ENCODE assay signal across 8 cellular contexts in the genomic region with DNA sequence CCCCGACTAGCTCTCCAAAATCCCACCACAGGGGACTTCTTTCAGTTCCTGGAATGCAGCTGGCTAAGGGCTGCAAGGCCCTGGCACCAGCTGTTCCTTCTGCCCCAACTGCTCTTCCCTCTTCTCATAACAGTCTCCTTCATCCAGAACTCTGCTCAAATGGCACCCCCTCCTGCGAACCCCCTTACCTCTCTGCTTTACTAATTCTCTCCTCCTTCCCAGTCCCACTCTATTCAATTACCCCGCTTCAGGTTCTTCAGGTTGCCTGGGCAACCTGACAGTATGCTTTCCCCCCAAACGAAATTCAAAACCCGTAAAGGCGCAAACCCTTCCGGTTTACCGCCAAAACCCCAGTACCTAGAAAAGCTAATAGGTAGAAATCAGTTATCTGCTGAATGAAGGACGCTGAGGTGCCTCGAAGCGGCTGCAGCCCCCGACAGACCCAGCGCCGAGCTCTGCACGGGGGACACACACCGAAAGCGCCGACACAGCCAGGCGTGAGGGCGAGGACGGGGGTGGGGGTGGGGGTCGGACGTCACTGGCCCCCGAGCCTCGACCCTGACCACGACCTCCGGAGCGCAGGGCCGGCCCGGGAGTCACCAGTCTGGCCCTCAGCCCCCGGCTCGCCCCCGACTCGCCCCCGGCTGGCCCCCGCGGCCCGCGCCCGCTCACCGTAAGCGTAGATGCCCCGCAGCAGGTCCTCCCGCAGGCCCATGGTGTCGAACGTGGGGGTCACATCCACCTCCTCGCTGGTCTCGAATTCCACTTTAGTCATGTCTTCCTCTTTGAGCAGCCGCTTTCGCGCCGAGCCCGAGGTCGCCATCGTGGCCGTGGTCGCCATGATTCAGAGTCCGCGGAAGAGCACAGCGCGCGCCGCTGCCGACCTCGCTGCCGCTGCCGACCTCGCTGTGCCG. TPM values are rescaled to one million over a fixed set of nuclear protein-coding genes. Genes with fewer than 3 reads are reported as not detected.
A peak's percentile ranks its signal among the peaks of the same experiment; 100 is the strongest.
DNase-seq lines count a peak whose midpoint lies in the region; ATAC-seq, FAIRE-seq and TF ChIP-seq lines count a peak whose summit lies in the region.

No MANE protein-coding gene starts in this region.

- POLR2A ChIA-PET in PC-9 (lab: Charles Lee; ENCODE audit: unreplicated experiment) (interaction anchor here (0.7 kb wide), 2 partner anchors 22 to 579 kb away, joined by 7 to 16 read pairs; no protein-coding TSS in a partner anchor), HepG2 (lab: Yijun Ruan, JAX) (interaction anchor here (0.7 to 1.9 kb wide), 11 partner anchors 12 to 215 kb away, joined by 3 to 13 read pairs (median 5); a partner anchor contains a TSS)

- DNase-seq in BE2C (no peak), PC-9 (no peak), cerebellum (ENCODE audit: low spot score) (peak; percentile 34), HepG2 (ENCODE audit: low spot score) (no peak), substantia nigra (lab: John Stamatoyannopoulos, UW) (peak in 14 of 49 donors; percentile 27 to 78 (median 46)), COR-L47 (lab: John Stamatoyannopoulos, UW) (no peak)

- H3K9ac ChIP-seq in HepG2 (ENCODE audit: insufficient read depth, low read depth, low read length), result peak overlapping the region; percentile 96

- no peaks in the 10 kb centered on the region for H3K9me2 ChIP-seq in PC-9 (ENCODE audit: insufficient read depth)

- H3K9me3 ChIP-seq in BE2C (no peaks in the 10 kb centered on the region), PC-9 (ENCODE audit: insufficient read depth, low read depth) (no peaks in the 10 kb centered on the region), HepG2 (ENCODE audit: low read length) (no peaks in the 10 kb centered on the region)

- TF ChIP-seq EP300 in HepG2 (IDR thresholded peaks at IDR 0.05; ENCODE audit: low read depth in 2 of 2, low read length in 2 of 2) (no peak), HepG2 (CRISPR knock-in tag; IDR thresholded peaks at IDR 0.05; ENCODE audit: borderline replicate concordance) (no peak)

- peak overlapping the region; percentile 86 for H3K4me2 ChIP-seq in PC-9
- peak overlapping the region; percentile 94 for H3K4me2 ChIP-seq in HepG2 (ENCODE audit: low read depth, low read length)

- no peak for TF ChIP-seq POLR2A in HepG2 (IDR thresholded peaks at IDR 0.05; ENCODE audit: insufficient read depth in 1 of 2, low read depth in 2 of 2, low read length in 2 of 2)

- peak overlapping the region; percentile 74 for H2AFZ ChIP-seq in PC-9
- H2AFZ ChIP-seq in HepG2 (ENCODE audit: low read length), result no peak overlapping the region

- H3K27ac ChIP-seq in PC-9 (0 out of 2 replicates have a peak overlapping the region, but pooled peaks have one; percentile 25), HepG2 (ENCODE audit: extremely low read length, insufficient read depth, low read length) (peak overlapping the region; percentile 61), substantia nigra (ENCODE audit: low read depth, low read length, poor library complexity, severe bottlenecking) (peak overlapping the region; percentile 83)

- peaks cover 2% of the 10 kb centered on the region; the same call in 1 of the 2 replicates for H3F3A ChIP-seq in PC-9 (ENCODE audit: insufficient read depth, low read depth)

- peaks cover 40% of the 10 kb centered on the region for H4K20me1 ChIP-seq in PC-9 (ENCODE audit: insufficient read depth)
- peaks cover 26% of the 10 kb centered on the region for H4K20me1 ChIP-seq in HepG2 (ENCODE audit: insufficient read depth, low read length)

- ATAC-seq in GM18868 (IDR thresholded peaks at IDR 0.05; ENCODE audit: unreplicated experiment), result peak; percentile 5
- ATAC-seq in HG03135 (IDR thresholded peaks at IDR 0.05; ENCODE audit: unreplicated experiment), result peak; percentile 13
- ATAC-seq in HepG2, result peak; percentile 10

- H3K4me1 ChIP-seq in BE2C (no peaks in the 10 kb centered on the region), PC-9 (replicated peaks; ENCODE audit: insufficient read depth) (peaks cover 21% of the 10 kb centered on the region; the same call in 1 of the 2 replicates), HepG2 (ENCODE audit: insufficient read depth, low read length) (peaks cover 39% of the 10 kb centered on the region)

- TF ChIP-seq CTCF in BE2C (IDR thresholded peaks at IDR 0.05; ENCODE audit: low read depth, low read length) (no peak), PC-9 (conservative IDR thresholded peaks at IDR 0.05) (no peak; the same call in 1 of the 2 replicates), HepG2 (CRISPR knock-in tag; IDR thresholded peaks at IDR 0.05) (no peak)

- intact Hi-C loops in PC-9 (cut with micrococcal nuclease; ENCODE audit: unreplicated experiment) (loop anchor here (1.0 to 5.0 kb wide), 3 partner anchors 44 to 106 kb away; a partner anchor contains a TSS), HepG2 (cut with micrococcal nuclease; ENCODE audit: unreplicated experiment) (loop anchor here (2.0 to 5.0 kb wide), 2 partner anchors 51 to 116 kb away; no protein-coding TSS in a partner anchor)

- H3K4me3 ChIP-seq in BE2C (ENCODE audit: low read depth, low read length) (peak overlapping the region; percentile 98), PC-9 (peak overlapping the region; percentile 88), HepG2 (replicated peaks in 1 of 3; ENCODE audit: insufficient read depth in 1 of 3, low read depth in 2 of 3, low read length in 3 of 3) (peak overlapping the region; percentile 84 to 88 (median 85))

- no peaks in the 10 kb centered on the region for H3K27me3 ChIP-seq in BE2C
- H3K27me3 ChIP-seq in PC-9 (ENCODE audit: insufficient read depth, low read depth), result no peaks in the 10 kb centered on the region
- H3K27me3 ChIP-seq in HepG2 (ENCODE audit: control insufficient read depth in 1 of 2, insufficient read depth in 2 of 2, low read length in 2 of 2), result peaks cover 0 to 2% of the 10 kb centered on the region in 2 experiments; a peak in 1 of 5 replicates

- 0 out of 2 replicates have a peak, but pooled peaks have one; percentile 10 for TF ChIP-seq RAD21 in HepG2 (CRISPR knock-in tag; IDR thresholded peaks at IDR 0.05)

- in situ Hi-C loops in HepG2 (cut with HindIII; ENCODE audit: extremely low pct_ligation_motif_present, low pct_unique_long_range_greater_than_20kb), result loop anchor here (5.0 kb wide), 1 partner anchor 111 kb away; no protein-coding TSS in a partner anchor

- CTCF ChIA-PET in PC-9 (lab: Charles Lee), result interaction anchor here (0.7 to 1.2 kb wide), 3 partner anchors 22 to 107 kb away, joined by 3 to 4 read pairs (median 4); no protein-coding TSS in a partner anchor
- CTCF ChIA-PET in HepG2 (lab: Yijun Ruan, JAX; ENCODE audit: low intra/inter-chr PET ratio, low total read pairs), result no interaction called here

- FAIRE-seq in HepG2 (lab: Jason Lieb, UNC), result no peak

- under 1% methylated on average over 41 of the region's 69 CpGs for WGBS in HepG2 (ENCODE audit: low lambda C conversion rate)

- BruUV-seq in PC-9 (replicated peaks; lab: Mats Ljungman, UMichigan) (no TSS peak), HepG2 (replicated peaks; lab: Mats Ljungman, UMichigan) (no TSS peak)

- H3K36me3 ChIP-seq in BE2C (peaks cover 32% of the 10 kb centered on the region), PC-9 (ENCODE audit: low read depth) (peaks cover 3% of the 10 kb centered on the region; the same call in 1 of the 2 replicates), HepG2 (replicated peaks in 1 of 2; ENCODE audit: control insufficient read depth in 1 of 2, insufficient read depth in 2 of 2, low read length in 2 of 2) (peaks cover 14 to 39% of the 10 kb centered on the region in 2 experiments)

- H3K79me2 ChIP-seq in PC-9 (ENCODE audit: low read depth) (peaks cover 58% of the 10 kb centered on the region), HepG2 (ENCODE audit: insufficient read depth, low read length) (peaks cover 47% of the 10 kb centered on the region)

RNA-seq across cellular contexts. Expression of a gene that starts 0.6 kb away (rescaled TPM):
- polyA plus RNA-seq in BE2C (2012; ENCODE audit: insufficient read depth, insufficient read length, low read depth), result 304 TPM
- total RNA-seq in PC-9 (2021), result 114 and 125 TPM in 2 replicates
- total RNA-seq in cerebellum, result 36.0 TPM
- 187 and 239 TPM in 2 replicates for total RNA-seq in HepG2 (2016; rRNA removed; fragmentation: Illumina TruSeq; extraction: Trizol)
- 22.3 and 28.3 TPM in 2 replicates for total RNA-seq in HepG2 (2016; cell fraction: cytosol; rRNA removed; fragmentation: Illumina TruSeq; extraction: Trizol; ENCODE audit: low read depth)
- total RNA-seq in HepG2 (2016; cell fraction: insoluble cytoplasmic fraction; rRNA removed; fragmentation: Illumina TruSeq; extraction: Trizol), result 185 and 243 TPM in 2 replicates
- total RNA-seq in HepG2 (2016; cell fraction: membrane; rRNA removed; fragmentation: Illumina TruSeq; extraction: Trizol), result 36.4 and 40.0 TPM in 2 replicates
- total RNA-seq in HepG2 (2016; cell fraction: nucleus; rRNA removed; fragmentation: Illumina TruSeq; extraction: Trizol), result 83.4 and 83.5 TPM in 2 replicates
- polyA plus RNA-seq in HepG2 (2011; rRNA removed), result 121 and 145 TPM in 2 replicates
- 103 and 117 TPM in 2 replicates for polyA plus RNA-seq in HepG2 (2011; cell fraction: cytosol; rRNA removed)
- polyA plus RNA-seq in HepG2 (2011; cell fraction: nucleus; rRNA removed), result 77.0 and 103 TPM in 2 replicates
- 104 and 124 TPM in 2 replicates for polyA plus RNA-seq in HepG2 (2012)
- 8.3 and 9.0 TPM in 2 replicates for polyA plus RNA-seq in HepG2 (2016; cell fraction: cytosol; fragmentation: Illumina TruSeq; extraction: Trizol; ENCODE audit: low read depth)
- 233 and 236 TPM in 2 replicates for polyA plus RNA-seq in HepG2 (2016; cell fraction: insoluble cytoplasmic fraction; fragmentation: Illumina TruSeq; extraction: Trizol; ENCODE audit: low read depth)
- polyA plus RNA-seq in HepG2 (2016; cell fraction: membrane; fragmentation: Illumina TruSeq; extraction: Trizol; ENCODE audit: low read depth), result 19.8 and 20.6 TPM in 2 replicates
- 120 and 131 TPM in 2 replicates for polyA plus RNA-seq in HepG2 (2016; cell fraction: nucleus; fragmentation: Illumina TruSeq; extraction: Trizol; ENCODE audit: insufficient read depth, low read depth)
- 54.2 and 110 TPM in 2 replicates for polyA minus RNA-seq in HepG2 (2011; rRNA and poly(A)+ RNA removed; ENCODE audit: low replicate concordance)
- 55.3 and 55.4 TPM in 2 replicates for polyA minus RNA-seq in HepG2 (2011; cell fraction: cytosol; rRNA and poly(A)+ RNA removed)
- polyA minus RNA-seq in HepG2 (2011; cell fraction: nucleus; rRNA and poly(A)+ RNA removed), result 61.8 and 65.1 TPM in 2 replicates

RNA-seq across cellular contexts. Expression of a gene that starts 23.5 kb away (rescaled TPM):
- 1.8 TPM for polyA plus RNA-seq in BE2C (2012; ENCODE audit: insufficient read depth, insufficient read length, low read depth)
- 15.7 and 16.5 TPM in 2 replicates for total RNA-seq in PC-9 (2021)
- 0.82 TPM for total RNA-seq in cerebellum
- 0.11 TPM in 1 of 2 replicates, not detected in the other for total RNA-seq in HepG2 (2016; rRNA removed; fragmentation: Illumina TruSeq; extraction: Trizol)
- not detected in 2 replicates for total RNA-seq in HepG2 (2016; cell fraction: cytosol; rRNA removed; fragmentation: Illumina TruSeq; extraction: Trizol; ENCODE audit: low read depth)
- total RNA-seq in HepG2 (2016; cell fraction: insoluble cytoplasmic fraction; rRNA removed; fragmentation: Illumina TruSeq; extraction: Trizol), result 0.06 TPM in 1 of 2 replicates, not detected in the other
- not detected in 2 replicates for total RNA-seq in HepG2 (2016; cell fraction: membrane; rRNA removed; fragmentation: Illumina TruSeq; extraction: Trizol)
- not detected in 2 replicates for total RNA-seq in HepG2 (2016; cell fraction: nucleus; rRNA removed; fragmentation: Illumina TruSeq; extraction: Trizol)
- polyA plus RNA-seq in HepG2 (2011; rRNA removed), result 0.03 TPM in 1 of 2 replicates, not detected in the other
- polyA plus RNA-seq in HepG2 (2011; cell fraction: cytosol; rRNA removed), result not detected in 2 replicates
- polyA plus RNA-seq in HepG2 (2011; cell fraction: nucleus; rRNA removed), result 0.05 and 0.11 TPM in 2 replicates
- 0.16 and 0.19 TPM in 2 replicates for polyA plus RNA-seq in HepG2 (2012)
- polyA plus RNA-seq in HepG2 (2016; cell fraction: cytosol; fragmentation: Illumina TruSeq; extraction: Trizol; ENCODE audit: low read depth), result not detected in 2 replicates
- not detected in 2 replicates for polyA plus RNA-seq in HepG2 (2016; cell fraction: insoluble cytoplasmic fraction; fragmentation: Illumina TruSeq; extraction: Trizol; ENCODE audit: low read depth)
- polyA plus RNA-seq in HepG2 (2016; cell fraction: membrane; fragmentation: Illumina TruSeq; extraction: Trizol; ENCODE audit: low read depth), result not detected in 2 replicates
- 0.21 TPM in 1 of 2 replicates, not detected in the other for polyA plus RNA-seq in HepG2 (2016; cell fraction: nucleus; fragmentation: Illumina TruSeq; extraction: Trizol; ENCODE audit: insufficient read depth, low read depth)
- 0.22 and 5.5 TPM in 2 replicates for polyA minus RNA-seq in HepG2 (2011; rRNA and poly(A)+ RNA removed; ENCODE audit: low replicate concordance)
- polyA minus RNA-seq in HepG2 (2011; cell fraction: cytosol; rRNA and poly(A)+ RNA removed), result not detected in 2 replicates
- polyA minus RNA-seq in HepG2 (2011; cell fraction: nucleus; rRNA and poly(A)+ RNA removed), result not detected in 2 replicates

RNA-seq across cellular contexts. Expression of a gene that starts 45.0 kb away (rescaled TPM):
- 47.0 TPM for polyA plus RNA-seq in BE2C (2012; ENCODE audit: insufficient read depth, insufficient read length, low read depth)
- total RNA-seq in PC-9 (2021) (86.9 and 126 TPM in 2 replicates), cerebellum (14.0 TPM), HepG2 (2016; rRNA removed; fragmentation: Illumina TruSeq; extraction: Trizol) (13.4 and 36.4 TPM in 2 replicates)
- total RNA-seq in HepG2 (2016; cell fraction: cytosol; rRNA removed; fragmentation: Illumina TruSeq; extraction: Trizol; ENCODE audit: low read depth), result 13.8 and 16.4 TPM in 2 replicates
- total RNA-seq in HepG2 (2016; cell fraction: insoluble cytoplasmic fraction; rRNA removed; fragmentation: Illumina TruSeq; extraction: Trizol), result 12.1 and 36.9 TPM in 2 replicates
- total RNA-seq in HepG2 (2016; cell fraction: membrane; rRNA removed; fragmentation: Illumina TruSeq; extraction: Trizol), result 20.3 and 20.7 TPM in 2 replicates
- 47.6 and 57.6 TPM in 2 replicates for total RNA-seq in HepG2 (2016; cell fraction: nucleus; rRNA removed; fragmentation: Illumina TruSeq; extraction: Trizol)
- 21.6 and 23.6 TPM in 2 replicates for polyA plus RNA-seq in HepG2 (2011; rRNA removed)
- polyA plus RNA-seq in HepG2 (2011; cell fraction: cytosol; rRNA removed), result 16.3 and 29.8 TPM in 2 replicates
- 231 and 320 TPM in 2 replicates for polyA plus RNA-seq in HepG2 (2011; cell fraction: nucleus; rRNA removed)
- 50.7 and 73.8 TPM in 2 replicates for polyA plus RNA-seq in HepG2 (2012)
- 11.3 and 13.9 TPM in 2 replicates for polyA plus RNA-seq in HepG2 (2016; cell fraction: cytosol; fragmentation: Illumina TruSeq; extraction: Trizol; ENCODE audit: low read depth)
- 16.7 and 22.9 TPM in 2 replicates for polyA plus RNA-seq in HepG2 (2016; cell fraction: insoluble cytoplasmic fraction; fragmentation: Illumina TruSeq; extraction: Trizol; ENCODE audit: low read depth)
- 13.9 and 14.3 TPM in 2 replicates for polyA plus RNA-seq in HepG2 (2016; cell fraction: membrane; fragmentation: Illumina TruSeq; extraction: Trizol; ENCODE audit: low read depth)
- polyA plus RNA-seq in HepG2 (2016; cell fraction: nucleus; fragmentation: Illumina TruSeq; extraction: Trizol; ENCODE audit: insufficient read depth, low read depth), result 136 and 145 TPM in 2 replicates
- polyA minus RNA-seq in HepG2 (2011; rRNA and poly(A)+ RNA removed; ENCODE audit: low replicate concordance), result 7.2 and 27.1 TPM in 2 replicates
- 22.9 and 24.2 TPM in 2 replicates for polyA minus RNA-seq in HepG2 (2011; cell fraction: cytosol; rRNA and poly(A)+ RNA removed)
- 20.3 and 21.2 TPM in 2 replicates for polyA minus RNA-seq in HepG2 (2011; cell fraction: nucleus; rRNA and poly(A)+ RNA removed)

Comparison
In these comparisons a context has a peak if more than half of its experiments do, and no peak if none do; other contexts are left out.
1. H3K27ac ChIP-seq: peak in every context shown above with its lines; median percentile 83 in substantia nigra; 61 in HepG2; 25 in PC-9.